ENCODE assay signal across 21 cellular contexts in genomic region chr2:47653036-47653435, GRCh38.
"Had no signal": no experiment of that assay in that cellular context is flagged by ENCODE, and none has a peak within 500 bp of the region (broad histone marks: within the 10 kb centered on the region; RNA-seq: fewer than 3 reads in every experiment).

No MANE protein-coding gene starts in this region.

- H3K4me1 ChIP-seq: SJSA1 had no signal

- H3K4me3 ChIP-seq: SJSA1, SK-N-MC had no signal

- H3K9me3 ChIP-seq: SJSA1 had no signal

- H3K36me3 ChIP-seq: SJSA1 had no signal

- DNase-seq: IMR-90; Kasumi-1; KG1; MM.1S; MV-4-11; NCI-H1048; NCI-H1105; NCI-H1436 treated with DMSO at 0.1 percent for 48 hours; NCI-H1694 treated with DMSO at 0.1 percent for 48 hours; NCI-H1930; NCI-H2081; NCI-H2171; NCI-H345; NCI-H446 treated with DMSO at 0.1 percent for 48 hours; NCI-H82; NK-92 treated with Interleukin-12 subunit alpha and Interleukin-12 subunit beta, amount 100 ng/mL, for 24 hours; Right ventricle myocardium superior; RPMI8226; SIG-M5 had no signal

- H3K27ac ChIP-seq: SJSA1, SK-N-MC had no signal
